10 cellular contexts compared by ENCODE assay signal in genomic region chr10:109899578-109900355, GRCh38. TPM values are rescaled to one million over a fixed set of nuclear protein-coding genes. Genes with fewer than 3 reads are reported as not detected.
DNase-seq lines count a peak whose midpoint lies in the region; ATAC-seq and TF ChIP-seq lines count a peak whose summit lies in the region.
"Had no signal": no experiment of that assay in that cellular context is flagged by ENCODE, and none has a peak within 500 bp of the region (broad histone marks: within the 10 kb centered on the region; RNA-seq: fewer than 3 reads in every experiment).

No MANE protein-coding gene starts in this region.

- BruUV-seq in Caco-2 (replicated peaks; lab: Mats Ljungman, UMichigan), result no TSS peak

- no peak for TF ChIP-seq CTCF in Caco-2 (IDR thresholded peaks at IDR 0.05; ENCODE audit: insufficient read depth in 1 of 2, low read depth in 1 of 2, low read length in 1 of 2, severe bottlenecking in 1 of 2, unreplicated experiment in 1 of 2)

- no peaks in the 10 kb centered on the region for H3K9me3 Mint-ChIP-seq in Caco-2 (ENCODE audit: unreplicated experiment)

- H3K4me3 Mint-ChIP-seq in Caco-2 (ENCODE audit: unreplicated experiment), result no peak overlapping the region

- H3K27ac ChIP-seq in rectal smooth muscle tissue (ENCODE audit: low read depth, low read length), result peak overlapping the region; percentile 26

- H3K36me3 ChIP-seq in Caco-2 (ENCODE audit: control insufficient read depth, insufficient read depth, low read length) (no peaks in the 10 kb centered on the region), rectal smooth muscle tissue (ENCODE audit: control insufficient read depth, insufficient read depth, low read length) (no peaks in the 10 kb centered on the region)

- intact Hi-C loops in Caco-2 (cut with micrococcal nuclease; ENCODE audit: unreplicated experiment), result no loop called here
- intact Hi-C loops in Right ventricle myocardium superior (cut with DNase I), result loop anchor here (10.0 kb wide), 2 partner anchors 105 to 325 kb away; partner anchors contain the start of gene ADD3

- H3K27me3 Mint-ChIP-seq in Caco-2 (ENCODE audit: insufficient read depth, unreplicated experiment), result no peaks in the 10 kb centered on the region

- DNase-seq in Caco-2, result no peak
- DNase-seq in amniotic epithelial cell (ENCODE audit: low read depth), result peak; percentile 35
- no peak for DNase-seq in Right ventricle myocardium superior
- no peak for DNase-seq in NCI-H1092 (lab: John Stamatoyannopoulos, UW)
- DNase-seq in middle frontal gyrus (ENCODE audit: extremely low spot score, low spot score), result no peak
- DNase-seq: NCI-H2227 treated with DMSO at 0.1 percent for 48 hours, T-helper 1 cell had no signal

- H3K27ac Mint-ChIP-seq in Caco-2 (ENCODE audit: unreplicated experiment), result peak overlapping the region; percentile 2

- CTCF ChIA-PET in Caco-2 (lab: Charles Lee), result no interaction called here

- H3K4me1 ChIP-seq in Caco-2, result no peaks in the 10 kb centered on the region
- H3K4me1 ChIP-seq in rectal smooth muscle tissue (ENCODE audit: control insufficient read depth, insufficient read depth, low read length), result peaks cover 18% of the 10 kb centered on the region

- ATAC-seq in Right ventricle myocardium superior (ENCODE audit: poor library complexity), result peak; percentile 47
- ATAC-seq in GM19395 (IDR thresholded peaks at IDR 0.05; ENCODE audit: unreplicated experiment), result no peak
- ATAC-seq in GM18505 (IDR thresholded peaks at IDR 0.05; ENCODE audit: unreplicated experiment), result no peak

- no peak for TF ChIP-seq POLR2A in GM18505 (IDR thresholded peaks at IDR 0.05; ENCODE audit: borderline replicate concordance, extremely low read depth, insufficient read depth, insufficient read length)

- H3K27me3 ChIP-seq in Caco-2 (replicated peaks; ENCODE audit: control insufficient read depth, insufficient read depth, low read length) (no peaks in the 10 kb centered on the region), rectal smooth muscle tissue (ENCODE audit: control insufficient read depth, insufficient read depth, low read length) (no peaks in the 10 kb centered on the region)

- H3K4me1 Mint-ChIP-seq in Caco-2 (ENCODE audit: low read depth, unreplicated experiment), result peaks cover 21% of the 10 kb centered on the region

- H3K9me3 ChIP-seq in Caco-2, result no peaks in the 10 kb centered on the region

- no peak overlapping the region for H3K9ac ChIP-seq in rectal smooth muscle tissue (ENCODE audit: low read length)

- H3K4me3 ChIP-seq in Caco-2 (ENCODE audit: low read depth, low read length) (no peak overlapping the region), rectal smooth muscle tissue (ENCODE audit: low read length) (no peak overlapping the region)

- H3K36me3 Mint-ChIP-seq in Caco-2 (ENCODE audit: insufficient read depth, unreplicated experiment), result peaks cover 51% of the 10 kb centered on the region

- POLR2A ChIA-PET in Caco-2 (lab: Charles Lee), result no interaction called here

RNA-seq across cellular contexts. Expression of gene XPNPEP1, which starts 23.5 kb away (rescaled TPM):
- total RNA-seq in Caco-2 (2022) (76.6 and 92.4 TPM in 2 replicates), Right ventricle myocardium superior (36.0 TPM)
